Comparison of ENCODE assay signal across 1 cellular context in genomic region chr1:28369518-28370219, GRCh38.
A peak's percentile ranks its signal among the peaks of the same experiment; 100 is the strongest.
TF ChIP-seq lines count a peak whose summit lies in the region.

Gene PHACTR4, plus strand, starts transcription at chr1:28369740. Its CDS starts 37,708 bp downstream, at chr1:28407448.

TF ChIP-seq in K562, 482 proteins besides CTCF, POLR2A, EP300 and RAD21 (continued from another document and continues in another):
- TF ChIP-seq TAF1 (IDR thresholded peaks at IDR 0.05; ENCODE audit: control insufficient read depth, extremely low read depth, insufficient read depth, low read length, severe bottlenecking) (peak; percentile 83), MXD1 (CRISPR knock-in tag; IDR thresholded peaks at IDR 0.05; ENCODE audit: borderline replicate concordance, poor library complexity, severe bottlenecking) (peak; percentile 49), ZNF592 (IDR thresholded peaks at IDR 0.05) (peak; percentile 38), TCFL5 (CRISPR knock-in tag; conservative IDR thresholded peaks at IDR 0.05) (no peak), MCM2 (IDR thresholded peaks at IDR 0.05; ENCODE audit: low read depth) (no peak), ZNF717 (CRISPR knock-in tag; IDR thresholded peaks at IDR 0.05) (no peak), PRDM10 (IDR thresholded peaks at IDR 0.05; ENCODE audit: partially characterized antibody) (peak; percentile 86), IRF2 (CRISPR knock-in tag; IDR thresholded peaks at IDR 0.05) (no peak), ZC3H4 (CRISPR knock-in tag; IDR thresholded peaks at IDR 0.05; ENCODE audit: borderline replicate concordance) (no peak), CBX8 (IDR thresholded peaks at IDR 0.05; ENCODE audit: borderline replicate concordance, extremely low read depth, low read depth, low read length, poor library complexity, severe bottlenecking) (no peak), ZKSCAN1 (IDR thresholded peaks at IDR 0.05; ENCODE audit: low read depth, low read length) (0 out of 2 replicates have a peak, but pooled peaks have one; percentile 53), NUFIP1 (IDR thresholded peaks at IDR 0.05; ENCODE audit: partially characterized antibody) (no peak), THRB (CRISPR knock-in tag; conservative IDR thresholded peaks at IDR 0.05) (no peak), DDX20 (tag; IDR thresholded peaks at IDR 0.05; ENCODE audit: low read depth) (no peak), YBX1 (IDR thresholded peaks at IDR 0.05) (no peak), KLF13 (tag; IDR thresholded peaks at IDR 0.05; ENCODE audit: borderline replicate concordance, low read depth) (peak; percentile 37), PREB (CRISPR knock-in tag; IDR thresholded peaks at IDR 0.05) (no peak), PHF20 (IDR thresholded peaks at IDR 0.05; ENCODE audit: partially characterized antibody) (peak; percentile 76), FOXJ2 (tag; IDR thresholded peaks at IDR 0.05) (peak; percentile 54; the same call in 1 of the 2 replicates), ZEB2 (IDR thresholded peaks at IDR 0.05) (peak; percentile 77; the same call in 1 of the 2 replicates), NCOA2 (IDR thresholded peaks at IDR 0.05; ENCODE audit: partially characterized antibody in 2 of 2) (no peak), NFYB (IDR thresholded peaks at IDR 0.05; ENCODE audit: extremely low read depth, insufficient read length) (no peak), HCFC1 (IDR thresholded peaks at IDR 0.05; ENCODE audit: low read depth, low read length) (peak; percentile 96), PTRF (tag; IDR thresholded peaks at IDR 0.05) (no peak), ZKSCAN3 (CRISPR knock-in tag; IDR thresholded peaks at IDR 0.05) (no peak), HDAC8 (tag; IDR thresholded peaks at IDR 0.05) (0 out of 2 replicates have a peak, but pooled peaks have one; percentile 48), TAF7 (tag; IDR thresholded peaks at IDR 0.05) (no peak; the same call in 1 of the 2 replicates), PRPF4 (IDR thresholded peaks at IDR 0.05; ENCODE audit: insufficient read depth, low read depth, low read length, poor library complexity, severe bottlenecking) (no peak), SMARCA5 (IDR thresholded peaks at IDR 0.05) (no peak), TAL1 (IDR thresholded peaks at IDR 0.05) (no peak), ELF1 (tag; IDR thresholded peaks at IDR 0.05) (peak; percentile 89), ZNF586 (CRISPR knock-in tag; conservative IDR thresholded peaks at IDR 0.05) (no peak), ZFX (CRISPR knock-in tag; IDR thresholded peaks at IDR 0.05) (peak; percentile 100), NFXL1 (CRISPR knock-in tag; IDR thresholded peaks at IDR 0.05) (no peak)
- TF ChIP-seq, protein P1, sequence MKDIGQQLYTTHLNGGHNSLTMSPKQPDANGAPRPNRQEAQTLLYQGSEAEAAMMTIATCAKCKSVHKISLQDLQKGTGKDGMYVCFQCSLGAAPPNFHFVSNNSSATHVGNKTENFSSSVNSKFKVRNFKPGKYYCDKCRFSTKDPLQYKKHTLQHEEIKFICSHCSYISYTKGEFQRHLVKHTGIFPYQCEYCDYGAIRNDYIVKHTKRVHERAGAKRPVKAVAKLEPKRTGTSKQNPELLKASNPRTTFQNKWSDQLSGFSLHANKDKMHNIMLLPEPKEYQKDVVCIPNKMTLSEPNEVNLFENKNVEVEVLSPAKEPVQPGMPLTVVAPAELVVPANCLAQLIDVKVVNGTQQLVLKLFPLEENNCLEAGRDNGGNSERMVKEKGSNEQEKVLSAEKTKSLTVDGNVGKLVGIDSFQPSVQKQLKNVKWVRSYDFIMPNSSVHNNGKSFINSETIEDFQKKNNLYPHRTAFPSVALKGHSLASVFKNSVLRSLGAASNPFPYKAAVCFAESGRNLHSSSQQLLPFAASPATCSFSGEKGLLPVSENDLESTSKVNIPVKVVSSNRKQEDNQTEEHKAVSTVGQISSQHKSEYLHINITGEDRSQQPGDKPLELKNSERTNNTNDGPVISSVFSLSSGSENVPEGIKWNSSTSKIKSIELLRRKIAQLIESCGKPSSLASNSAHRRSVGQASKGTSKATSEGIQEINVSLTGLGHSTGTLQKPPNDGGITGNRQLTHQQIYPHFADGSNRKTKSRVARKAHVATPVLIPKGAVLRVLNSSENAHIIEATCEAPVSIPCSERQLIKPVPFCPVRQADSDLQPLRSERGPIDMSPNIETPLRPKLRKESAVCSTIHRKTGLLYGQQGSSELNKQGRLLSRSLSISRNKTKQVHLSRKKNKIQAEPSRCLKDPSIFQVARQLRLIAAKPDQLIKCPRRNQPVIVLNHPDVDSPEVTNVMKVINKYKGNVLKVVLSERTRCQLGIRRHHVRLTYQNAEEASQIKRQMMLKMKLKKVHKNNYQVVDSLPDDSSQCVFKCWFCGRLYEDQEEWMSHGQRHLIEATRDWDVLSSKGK (CRISPR knock-in tag; IDR thresholded peaks at IDR 0.05), result no peak
- TF ChIP-seq, protein P2, sequence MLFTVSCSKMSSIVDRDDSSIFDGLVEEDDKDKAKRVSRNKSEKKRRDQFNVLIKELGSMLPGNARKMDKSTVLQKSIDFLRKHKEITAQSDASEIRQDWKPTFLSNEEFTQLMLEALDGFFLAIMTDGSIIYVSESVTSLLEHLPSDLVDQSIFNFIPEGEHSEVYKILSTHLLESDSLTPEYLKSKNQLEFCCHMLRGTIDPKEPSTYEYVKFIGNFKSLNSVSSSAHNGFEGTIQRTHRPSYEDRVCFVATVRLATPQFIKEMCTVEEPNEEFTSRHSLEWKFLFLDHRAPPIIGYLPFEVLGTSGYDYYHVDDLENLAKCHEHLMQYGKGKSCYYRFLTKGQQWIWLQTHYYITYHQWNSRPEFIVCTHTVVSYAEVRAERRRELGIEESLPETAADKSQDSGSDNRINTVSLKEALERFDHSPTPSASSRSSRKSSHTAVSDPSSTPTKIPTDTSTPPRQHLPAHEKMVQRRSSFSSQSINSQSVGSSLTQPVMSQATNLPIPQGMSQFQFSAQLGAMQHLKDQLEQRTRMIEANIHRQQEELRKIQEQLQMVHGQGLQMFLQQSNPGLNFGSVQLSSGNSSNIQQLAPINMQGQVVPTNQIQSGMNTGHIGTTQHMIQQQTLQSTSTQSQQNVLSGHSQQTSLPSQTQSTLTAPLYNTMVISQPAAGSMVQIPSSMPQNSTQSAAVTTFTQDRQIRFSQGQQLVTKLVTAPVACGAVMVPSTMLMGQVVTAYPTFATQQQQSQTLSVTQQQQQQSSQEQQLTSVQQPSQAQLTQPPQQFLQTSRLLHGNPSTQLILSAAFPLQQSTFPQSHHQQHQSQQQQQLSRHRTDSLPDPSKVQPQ (CRISPR knock-in tag; IDR thresholded peaks at IDR 0.05; ENCODE audit: borderline replicate concordance), result no peak
- TF ChIP-seq, protein P3, sequence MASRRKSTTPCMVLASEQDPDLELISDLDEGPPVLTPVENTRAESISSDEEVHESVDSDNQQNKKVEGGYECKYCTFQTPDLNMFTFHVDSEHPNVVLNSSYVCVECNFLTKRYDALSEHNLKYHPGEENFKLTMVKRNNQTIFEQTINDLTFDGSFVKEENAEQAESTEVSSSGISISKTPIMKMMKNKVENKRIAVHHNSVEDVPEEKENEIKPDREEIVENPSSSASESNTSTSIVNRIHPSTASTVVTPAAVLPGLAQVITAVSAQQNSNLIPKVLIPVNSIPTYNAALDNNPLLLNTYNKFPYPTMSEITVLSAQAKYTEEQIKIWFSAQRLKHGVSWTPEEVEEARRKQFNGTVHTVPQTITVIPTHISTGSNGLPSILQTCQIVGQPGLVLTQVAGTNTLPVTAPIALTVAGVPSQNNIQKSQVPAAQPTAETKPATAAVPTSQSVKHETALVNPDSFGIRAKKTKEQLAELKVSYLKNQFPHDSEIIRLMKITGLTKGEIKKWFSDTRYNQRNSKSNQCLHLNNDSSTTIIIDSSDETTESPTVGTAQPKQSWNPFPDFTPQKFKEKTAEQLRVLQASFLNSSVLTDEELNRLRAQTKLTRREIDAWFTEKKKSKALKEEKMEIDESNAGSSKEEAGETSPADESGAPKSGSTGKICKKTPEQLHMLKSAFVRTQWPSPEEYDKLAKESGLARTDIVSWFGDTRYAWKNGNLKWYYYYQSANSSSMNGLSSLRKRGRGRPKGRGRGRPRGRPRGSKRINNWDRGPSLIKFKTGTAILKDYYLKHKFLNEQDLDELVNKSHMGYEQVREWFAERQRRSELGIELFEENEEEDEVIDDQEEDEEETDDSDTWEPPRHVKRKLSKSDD (conservative IDR thresholded peaks at IDR 0.05; ENCODE audit: low read length), result peak; percentile 87
- TF ChIP-seq, protein P4, sequence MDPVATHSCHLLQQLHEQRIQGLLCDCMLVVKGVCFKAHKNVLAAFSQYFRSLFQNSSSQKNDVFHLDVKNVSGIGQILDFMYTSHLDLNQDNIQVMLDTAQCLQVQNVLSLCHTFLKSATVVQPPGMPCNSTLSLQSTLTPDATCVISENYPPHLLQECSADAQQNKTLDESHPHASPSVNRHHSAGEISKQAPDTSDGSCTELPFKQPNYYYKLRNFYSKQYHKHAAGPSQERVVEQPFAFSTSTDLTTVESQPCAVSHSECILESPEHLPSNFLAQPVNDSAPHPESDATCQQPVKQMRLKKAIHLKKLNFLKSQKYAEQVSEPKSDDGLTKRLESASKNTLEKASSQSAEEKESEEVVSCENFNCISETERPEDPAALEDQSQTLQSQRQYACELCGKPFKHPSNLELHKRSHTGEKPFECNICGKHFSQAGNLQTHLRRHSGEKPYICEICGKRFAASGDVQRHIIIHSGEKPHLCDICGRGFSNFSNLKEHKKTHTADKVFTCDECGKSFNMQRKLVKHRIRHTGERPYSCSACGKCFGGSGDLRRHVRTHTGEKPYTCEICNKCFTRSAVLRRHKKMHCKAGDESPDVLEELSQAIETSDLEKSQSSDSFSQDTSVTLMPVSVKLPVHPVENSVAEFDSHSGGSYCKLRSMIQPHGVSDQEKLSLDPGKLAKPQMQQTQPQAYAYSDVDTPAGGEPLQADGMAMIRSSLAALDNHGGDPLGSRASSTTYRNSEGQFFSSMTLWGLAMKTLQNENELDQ (CRISPR knock-in tag; IDR thresholded peaks at IDR 0.05; ENCODE audit: borderline replicate concordance), result no peak
